8 cellular contexts compared by ENCODE assay signal in the genomic region with DNA sequence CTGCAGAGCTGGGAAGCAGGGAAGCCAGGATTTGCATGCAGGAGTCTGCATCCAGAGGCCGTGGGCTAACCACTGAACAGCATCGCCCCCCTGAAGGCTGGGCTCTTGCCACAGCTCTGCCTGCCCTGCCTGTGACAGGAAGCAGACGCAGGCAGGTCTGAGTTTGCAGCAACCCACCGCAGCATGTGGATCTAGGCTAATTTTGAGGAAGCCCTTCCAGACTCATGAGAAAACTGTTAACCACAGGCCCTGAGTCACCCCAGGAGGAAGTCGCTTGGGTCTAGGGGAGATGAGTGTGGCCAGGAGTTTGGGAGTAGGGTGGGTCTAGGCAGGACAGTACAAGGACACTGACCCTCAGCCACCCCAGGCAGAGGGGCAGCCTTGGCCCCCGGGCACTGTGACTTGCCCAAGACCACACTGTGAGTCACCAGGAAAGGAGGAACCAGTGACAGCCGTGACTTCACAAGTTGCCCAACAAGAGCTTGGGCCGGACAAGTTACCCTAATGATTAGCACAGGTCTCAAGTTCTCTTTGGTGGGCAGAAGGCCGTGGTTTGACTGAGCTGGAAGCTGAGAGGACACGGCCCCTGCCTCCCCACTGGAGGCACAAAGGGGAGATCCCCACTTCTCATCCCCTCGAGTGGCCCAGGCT. TPM values are rescaled to one million over a fixed set of nuclear protein-coding genes. Genes with fewer than 3 reads are reported as not detected.
DNase-seq lines count a peak whose midpoint lies in the region; ATAC-seq and TF ChIP-seq lines count a peak whose summit lies in the region.

No MANE protein-coding gene starts in this region.

- no peak for TF ChIP-seq EP300 in suprapubic skin (IDR thresholded peaks at IDR 0.05)

- H3K27me3 ChIP-seq in mucosa of stomach (ENCODE audit: control insufficient read depth, insufficient read depth, low read length) = peaks cover 4% of the 10 kb centered on the region
- H3K27me3 ChIP-seq in suprapubic skin = no peaks in the 10 kb centered on the region

- peak overlapping the region; percentile 63 for H3K9ac ChIP-seq in mucosa of stomach (ENCODE audit: low read length)

- ATAC-seq in HG03135 (IDR thresholded peaks at IDR 0.05; ENCODE audit: unreplicated experiment) = no peak

- 48% methylated on average over 5 of the region's 11 CpGs for WGBS in suprapubic skin

- H3K4me3 ChIP-seq in mucosa of stomach (ENCODE audit: low read length) (no peak overlapping the region), suprapubic skin (peak overlapping the region; percentile 41)

- POLR2A ChIA-PET in HEK293T (lab: Yijun Ruan, JAX) = no interaction called here

- H3K27ac ChIP-seq in KOPT-K1 (ENCODE audit: low read depth, low read length, poor library complexity, severe bottlenecking) = peak overlapping the region; percentile 95
- H3K27ac ChIP-seq in suprapubic skin = peak overlapping the region; percentile 79

- peaks cover 27% of the 10 kb centered on the region for H3K36me3 ChIP-seq in KOPT-K1 (ENCODE audit: insufficient read depth, low read length)
- H3K36me3 ChIP-seq in mucosa of stomach (ENCODE audit: control insufficient read depth, insufficient read depth, low read length) = no peaks in the 10 kb centered on the region
- H3K36me3 ChIP-seq in suprapubic skin = no peaks in the 10 kb centered on the region

- H3K9me3 ChIP-seq in KOPT-K1 (ENCODE audit: insufficient read depth, low read length, poor library complexity, severe bottlenecking) (no peaks in the 10 kb centered on the region), mucosa of stomach (ENCODE audit: control insufficient read depth, low read length) (no peaks in the 10 kb centered on the region), suprapubic skin (no peaks in the 10 kb centered on the region)

- no peak for TF ChIP-seq CTCF in suprapubic skin (IDR thresholded peaks at IDR 0.05)

- peak in 1 of 2 donors; percentile 64 for TF ChIP-seq POLR2A in suprapubic skin (IDR thresholded peaks at IDR 0.05)

- CTCF ChIA-PET in HEK293T (lab: Yijun Ruan, JAX) = interaction anchor here (1.4 kb wide), 1 partner anchor 25 kb away, joined by 3 read pairs; no protein-coding TSS in a partner anchor

- H3K4me1 ChIP-seq in mucosa of stomach (ENCODE audit: control insufficient read depth, insufficient read depth, low read length) (no peaks in the 10 kb centered on the region), suprapubic skin (peaks cover 12% of the 10 kb centered on the region)

- DNase-seq in AG20443 (ENCODE audit: low spot score) (peak; percentile 92), suprapubic skin (ENCODE audit: low spot score in 2 of 2) (peak; percentile 83 to 85), HEK293T (ENCODE audit: extremely low spot score) (no peak)
- DNase-seq in activated CD4-positive, alpha-beta T cell treated with anti-CD3 and anti-CD28 coated beads for 48 hours = peak; percentile 77
- peak; percentile 76 for DNase-seq in effector CD4-positive, alpha-beta T cell

TF ChIP-seq in HEK293T, 16 proteins besides CTCF, POLR2A, EP300 and RAD21:
- no peak for TF ChIP-seq HDGF (IDR thresholded peaks at IDR 0.05; ENCODE audit: borderline replicate concordance)
- TF ChIP-seq NFRKB (IDR thresholded peaks at IDR 0.05) = no peak
- no peak for TF ChIP-seq SUZ12 (IDR thresholded peaks at IDR 0.05)
- no peak for TF ChIP-seq FOXM1 (IDR thresholded peaks at IDR 0.05; ENCODE audit: borderline replicate concordance)
- TF ChIP-seq, protein P1, sequence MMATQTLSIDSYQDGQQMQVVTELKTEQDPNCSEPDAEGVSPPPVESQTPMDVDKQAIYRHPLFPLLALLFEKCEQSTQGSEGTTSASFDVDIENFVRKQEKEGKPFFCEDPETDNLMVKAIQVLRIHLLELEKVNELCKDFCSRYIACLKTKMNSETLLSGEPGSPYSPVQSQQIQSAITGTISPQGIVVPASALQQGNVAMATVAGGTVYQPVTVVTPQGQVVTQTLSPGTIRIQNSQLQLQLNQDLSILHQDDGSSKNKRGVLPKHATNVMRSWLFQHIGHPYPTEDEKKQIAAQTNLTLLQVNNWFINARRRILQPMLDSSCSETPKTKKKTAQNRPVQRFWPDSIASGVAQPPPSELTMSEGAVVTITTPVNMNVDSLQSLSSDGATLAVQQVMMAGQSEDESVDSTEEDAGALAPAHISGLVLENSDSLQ (IDR thresholded peaks at IDR 0.05) = no peak
- no peak for TF ChIP-seq FOXK2 (IDR thresholded peaks at IDR 0.05)
- no peak for TF ChIP-seq CTBP1 (IDR thresholded peaks at IDR 0.05; ENCODE audit: borderline replicate concordance)
- no peak for TF ChIP-seq L3MBTL2 (conservative IDR thresholded peaks at IDR 0.05)
- TF ChIP-seq ARNT (IDR thresholded peaks at IDR 0.05) = no peak
- TF ChIP-seq ELF4 (IDR thresholded peaks at IDR 0.05) = no peak
- TF ChIP-seq LEF1 (IDR thresholded peaks at IDR 0.05; ENCODE audit: borderline replicate concordance) = no peak
- TF ChIP-seq SP1 (IDR thresholded peaks at IDR 0.05) = no peak
- TF ChIP-seq TARDBP (IDR thresholded peaks at IDR 0.05) = no peak
- no peak for TF ChIP-seq FOXA1 (IDR thresholded peaks at IDR 0.05)
- TF ChIP-seq ZNF384 (IDR thresholded peaks at IDR 0.05) = no peak
- no peak for TF ChIP-seq BHLHE40 (IDR thresholded peaks at IDR 0.05; ENCODE audit: borderline replicate concordance)

RNA-seq across cellular contexts. Expression of a gene that starts 0.9 kb away (rescaled TPM):
- total RNA-seq in suprapubic skin = 10 to 100 TPM in 3 of 4 donors, 1 to 10 TPM in 1; 9.9 to 13.7 (median 12.2) TPM

RNA-seq across cellular contexts. Expression of a gene that starts 33.3 kb away (rescaled TPM):
- total RNA-seq in suprapubic skin = under 1 TPM in 1 of 4 donors, not detected in 3; 0.98 TPM
